ENCODE assay signal across 8 cellular contexts in the genomic region with DNA sequence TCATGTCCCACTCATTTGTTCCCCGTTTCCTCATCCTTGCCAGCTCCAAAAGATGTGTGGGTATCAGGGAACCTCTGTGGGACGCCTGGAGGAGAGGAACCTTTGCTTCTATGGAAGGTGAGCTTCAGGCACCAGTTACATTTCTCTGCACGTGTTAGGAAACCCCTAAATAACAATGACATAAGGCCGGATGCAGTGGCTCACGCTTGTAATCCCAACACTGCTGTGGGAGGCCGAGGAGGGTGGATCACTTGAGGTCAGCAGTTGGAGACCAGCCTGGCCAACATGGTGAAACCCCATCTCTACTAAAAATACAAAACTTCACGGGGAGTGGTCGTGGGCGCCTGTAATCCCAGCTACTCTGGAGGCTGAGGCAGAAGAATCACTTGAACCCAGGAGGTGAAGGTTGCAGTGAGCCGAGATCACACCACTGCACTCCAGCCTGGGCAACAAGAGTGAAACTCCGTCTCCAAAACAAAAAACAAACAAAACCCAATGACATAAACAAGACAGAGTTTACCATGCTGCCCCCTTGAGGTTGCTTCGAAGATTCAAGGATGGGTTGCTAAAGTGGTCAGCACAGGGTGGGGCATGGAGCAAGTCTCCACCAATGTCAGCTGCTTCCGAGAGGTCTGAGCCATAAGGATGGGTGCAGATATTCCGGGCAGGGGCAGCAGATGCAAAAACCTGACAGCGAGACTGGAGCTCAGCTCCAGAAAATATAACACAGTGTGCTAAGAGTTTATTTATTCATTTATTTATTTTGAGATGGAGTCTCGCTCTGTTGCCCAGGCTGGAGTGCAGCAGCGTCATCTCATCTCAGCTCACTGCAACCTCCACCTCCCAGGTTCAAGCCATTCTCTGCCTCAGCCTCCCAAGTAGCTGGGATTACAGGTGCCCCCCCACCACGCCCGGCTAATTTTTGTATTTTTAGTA. TPM values are rescaled to one million over a fixed set of nuclear protein-coding genes. Genes with fewer than 3 reads are reported as not detected.
A peak's percentile ranks its signal among the peaks of the same experiment; 100 is the strongest.
DNase-seq lines count a peak whose midpoint lies in the region; ATAC-seq and TF ChIP-seq lines count a peak whose summit lies in the region.
"Not testable (repeated sequence)": the region's sequence is repeated elsewhere in the genome, so short reads cannot be mapped to it uniquely, and the experiment has no call there.

No MANE protein-coding gene starts in this region.

- TF ChIP-seq CTCF in AG04449 (IDR thresholded peaks at IDR 0.05; ENCODE audit: insufficient read depth, low read length, missing control alignments) (peak; percentile 60), GM12864 (IDR thresholded peaks at IDR 0.05; ENCODE audit: low read depth, low read length, missing control alignments) (peak; percentile 72), LNCAP (IDR thresholded peaks at IDR 0.05) (peak; percentile 51), PC-3 (conservative IDR thresholded peaks at IDR 0.05; ENCODE audit: low read depth, low read length) (peak; percentile 68), prostate gland (IDR thresholded peaks at IDR 0.05) (peak in 3 of 4 experiments; percentile 46 to 56 (median 50))

- H3K79me2 ChIP-seq in PC-3 (ENCODE audit: low read length): not testable (repeated sequence)

- not testable (repeated sequence) for TF ChIP-seq POLR2A in prostate gland (IDR thresholded peaks at IDR 0.05)

- not testable (repeated sequence) for H3K9me2 ChIP-seq in PC-3 (replicated peaks; ENCODE audit: low read length)

- not testable (repeated sequence) for H3F3A ChIP-seq in PC-3 (ENCODE audit: low read length, unreplicated experiment)

- 65% methylated on average over 19 of the region's 19 CpGs for WGBS in prostate gland

- not testable (repeated sequence) for H3K36me3 ChIP-seq in PC-3 (ENCODE audit: low read depth, low read length); prostate gland
- H3K36me3 ChIP-seq in effector memory CD4-positive, alpha-beta T cell (ENCODE audit: control insufficient read depth, insufficient read depth, low read length): peaks cover 69% of the 10 kb centered on the region

- CTCF ChIA-PET in AG04449 (lab: Yijun Ruan, JAX): interaction anchor here (0.7 to 11.1 kb wide), 13 partner anchors 9 to 167 kb away, joined by 3 to 106 read pairs (median 6); partner anchors contain the start of genes ASF1B, IL27RA, MISP3 and PALM3
- CTCF ChIA-PET in PC-3 (lab: Charles Lee): not testable (repeated sequence)

- DNase-seq in AG04449 (ENCODE audit: low read depth, low spot score); GM12864 (ENCODE audit: low read depth); prostate gland (ENCODE audit: low spot score): not testable (repeated sequence)
- peak; percentile 69 for DNase-seq in PC-3
- DNase-seq in activated T-cell treated with anti-CD3 and anti-CD28 coated beads, Interleukin-2, amount 50 U/mL, for 1 hour: peak; percentile 34
- DNase-seq in effector memory CD4-positive, alpha-beta T cell: peak in 1 of 3 donors; percentile 29
- peak; percentile 49 for DNase-seq in inferior parietal cortex (ENCODE audit: extremely low spot score)

- H3K9ac ChIP-seq in PC-3 (ENCODE audit: low read length): not testable (repeated sequence)

- not testable (repeated sequence) for H3K4me1 ChIP-seq in PC-3 (ENCODE audit: insufficient read depth, low read length); effector memory CD4-positive, alpha-beta T cell (ENCODE audit: control insufficient read depth, insufficient read depth, low read length, poor library complexity, severe bottlenecking); prostate gland (replicated peaks)

- peak overlapping the region; percentile 46; the same call in 1 of the 2 replicates for H2AFZ ChIP-seq in PC-3 (ENCODE audit: low read length)

- not testable (repeated sequence) for BruUV-seq in PC-3 (replicated peaks; lab: Mats Ljungman, UMichigan)

- not testable (repeated sequence) for H3K27ac ChIP-seq in PC-3 (ENCODE audit: low read length); prostate gland
- peak overlapping the region; percentile 62 for H3K27ac ChIP-seq in effector memory CD4-positive, alpha-beta T cell (ENCODE audit: insufficient read depth, low read length, poor library complexity, severe bottlenecking)

- POLR2A ChIA-PET in AG04449 (lab: Yijun Ruan, JAX); PC-3 (lab: Charles Lee; ENCODE audit: unreplicated experiment): not testable (repeated sequence)

- not testable (repeated sequence) for H3K4me3 ChIP-seq in AG04449 (ENCODE audit: low read depth, low read length); GM12864 (ENCODE audit: low read depth, low read length); PC-3 (ENCODE audit: low read length); effector memory CD4-positive, alpha-beta T cell (ENCODE audit: insufficient read depth, low read depth, low read length, poor library complexity, severe bottlenecking); prostate gland

- intact Hi-C loops in PC-3 (cut with micrococcal nuclease); prostate gland (cut with DNase I): not testable (repeated sequence)

- H3K4me2 ChIP-seq in PC-3 (ENCODE audit: low read length): not testable (repeated sequence)

- not testable (repeated sequence) for H4K20me1 ChIP-seq in PC-3 (ENCODE audit: low read length)

- peak; percentile 73 for ATAC-seq in PC-3

- not testable (repeated sequence) for H3K9me3 ChIP-seq in PC-3 (ENCODE audit: low read length); effector memory CD4-positive, alpha-beta T cell (ENCODE audit: control insufficient read depth, low read length); prostate gland

- not testable (repeated sequence) for H3K27me3 ChIP-seq in PC-3 (ENCODE audit: low read length); effector memory CD4-positive, alpha-beta T cell (replicated peaks; ENCODE audit: control insufficient read depth, insufficient read depth, low read length, poor library complexity, severe bottlenecking); prostate gland (replicated peaks; ENCODE audit: insufficient read depth)

RNA-seq across cellular contexts. Expression of gene IL27RA, which starts 11.4 kb away (rescaled TPM):
- 14.2 and 14.7 TPM in 2 replicates for total RNA-seq in PC-3 (2014; rRNA removed)
- total RNA-seq in prostate gland: 1 to 10 TPM; 4.7 to 8.3 TPM

RNA-seq across cellular contexts. Expression of gene RLN3, which starts 15.0 kb away (rescaled TPM):
- not detected in 2 replicates for total RNA-seq in PC-3 (2014; rRNA removed)
- total RNA-seq in prostate gland: not detected

RNA-seq across cellular contexts. Expression of gene PALM3, which starts 18.9 kb away (rescaled TPM):
- total RNA-seq in PC-3 (2014; rRNA removed): 2.3 and 4.8 TPM in 2 replicates
- 10 to 100 TPM in 1 of 2 donors, 1 to 10 TPM in 1; 1.8 to 16.1 TPM for total RNA-seq in prostate gland

RNA-seq across cellular contexts. Expression of gene MISP3, which starts 29.6 kb away (rescaled TPM):
- total RNA-seq in PC-3 (2014; rRNA removed) (6.1 and 7.8 TPM in 2 replicates), prostate gland (10 to 100 TPM; 12.4 to 17.2 TPM)

RNA-seq across cellular contexts. Expression of gene RFX1, which starts 36.8 kb away (rescaled TPM):
- total RNA-seq in PC-3 (2014; rRNA removed) (7.5 and 9.2 TPM in 2 replicates), prostate gland (10 to 100 TPM in 1 of 2 donors, 1 to 10 TPM in 1; 9.2 to 12.7 TPM)
